In the genomic region with DNA sequence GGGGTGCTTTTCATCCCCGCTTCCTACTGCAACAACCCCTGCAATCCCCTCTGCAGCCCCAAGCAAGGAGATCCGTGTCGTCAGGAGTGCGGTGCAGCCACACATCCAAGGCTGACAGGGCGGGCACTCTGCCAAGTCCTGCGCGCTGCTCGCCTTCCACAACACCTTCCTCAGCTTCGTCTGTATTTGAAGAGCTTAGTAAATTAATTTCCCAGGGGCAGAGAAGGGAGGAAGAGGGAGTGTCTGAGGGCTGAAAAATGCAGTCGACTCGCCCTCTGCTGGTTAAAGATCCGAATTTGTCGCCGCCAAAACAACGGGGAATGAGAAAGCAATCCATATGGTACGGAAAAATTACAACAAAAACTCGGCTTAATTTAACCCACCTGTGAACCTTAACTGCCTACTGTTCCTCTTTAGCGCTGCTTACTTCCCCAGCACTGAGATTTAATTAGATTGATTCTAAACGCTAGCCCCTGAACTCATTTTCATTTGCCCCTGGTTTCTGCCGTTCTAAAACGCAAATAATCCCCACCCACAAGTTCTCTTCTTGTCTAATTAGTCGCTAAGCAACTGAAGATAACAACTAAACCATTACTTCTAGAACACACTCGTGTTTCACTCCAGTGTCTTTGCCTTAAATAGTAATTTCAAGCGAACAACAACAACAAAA, we compare ENCODE assay signal across 8 cellular contexts. TPM values are rescaled to one million over a fixed set of nuclear protein-coding genes. Genes with fewer than 3 reads are reported as not detected.
A peak's percentile ranks its signal among the peaks of the same experiment; 100 is the strongest.
DNase-seq lines count a peak whose midpoint lies in the region; ATAC-seq and TF ChIP-seq lines count a peak whose summit lies in the region.

No MANE protein-coding gene starts in this region.

- peak in 2 of 6 experiments; percentile 11 to 31 for TF ChIP-seq CTCF in esophagus squamous epithelium (IDR thresholded peaks at IDR 0.05)
- TF ChIP-seq CTCF in GM10248 (IDR thresholded peaks at IDR 0.05; ENCODE audit: control extremely low read depth, extremely low read depth, low read depth, missing control alignments): no peak

- H2AFZ ChIP-seq in neuron (ENCODE audit: low read depth, low read length): peak overlapping the region; percentile 24

- ATAC-seq in HG02840 (IDR thresholded peaks at IDR 0.05; ENCODE audit: low FRiP score, unreplicated experiment) (no peak), GM21381 (IDR thresholded peaks at IDR 0.05; ENCODE audit: unreplicated experiment) (no peak)

- H3K9me3 ChIP-seq in HUES64 (ENCODE audit: insufficient read depth, low read depth, low read length) (no peaks in the 10 kb centered on the region), esophagus squamous epithelium (no peaks in the 10 kb centered on the region), neuron (ENCODE audit: low read length) (no peaks in the 10 kb centered on the region)

- POLR2A ChIA-PET in GM10248 (lab: Yijun Ruan, JAX): no interaction called here

- H3K4me1 ChIP-seq in HUES64 (ENCODE audit: insufficient read depth, low read length): peaks cover 17% of the 10 kb centered on the region
- peaks cover 0 to 18% (median 4%) of the 10 kb centered on the region in 3 donors for H3K4me1 ChIP-seq in esophagus squamous epithelium
- peaks cover 6% of the 10 kb centered on the region for H3K4me1 ChIP-seq in neuron (ENCODE audit: insufficient read depth, low read length)

- H3K9ac ChIP-seq in HUES64 (ENCODE audit: low read depth, low read length): peak overlapping the region; percentile 92

- no peak for TF ChIP-seq POLR2A in esophagus squamous epithelium (IDR thresholded peaks at IDR 0.05)

- CTCF ChIA-PET in GM10248 (lab: Yijun Ruan, JAX): no interaction called here

- peak; percentile 81 for DNase-seq in NCI-H82 treated with DMSO at 0.1 percent for 48 hours (lab: John Stamatoyannopoulos, UW; ENCODE audit: unreplicated experiment)
- DNase-seq in esophagus squamous epithelium (lab: John Stamatoyannopoulos, UW): no peak
- no peak for DNase-seq in GM10248 (ENCODE audit: extremely low spot score)
- DNase-seq in activated CD4-positive, alpha-beta T cell treated with anti-CD3 and anti-CD28 coated beads, Interleukin-2, amount 50 U/mL, for 4 hours: no peak

- 3% methylated on average over 24 of the region's 24 CpGs for WGBS in HUES64
- 17 to 25% methylated on average over 23 to 24 of the region's 24 CpGs for WGBS in esophagus squamous epithelium, 2 donors

- intact Hi-C loops in esophagus squamous epithelium (cut with DNase I): no loop called here

- H3K27me3 ChIP-seq in HUES64 (ENCODE audit: insufficient read depth, low read length): peaks cover 5% of the 10 kb centered on the region; the same call in 1 of the 2 replicates
- peaks cover 0 to 4% (median 0%) of the 10 kb centered on the region in 4 donors for H3K27me3 ChIP-seq in esophagus squamous epithelium
- H3K27me3 ChIP-seq in neuron (ENCODE audit: insufficient read depth, low read length): no peaks in the 10 kb centered on the region

- H3K36me3 ChIP-seq in HUES64 (ENCODE audit: insufficient read depth, low read length) (no peaks in the 10 kb centered on the region), esophagus squamous epithelium (no peaks in the 10 kb centered on the region), neuron (ENCODE audit: insufficient read depth, low read length) (no peaks in the 10 kb centered on the region)

- H3K4me3 ChIP-seq in HUES64 (ENCODE audit: low read length) (peak overlapping the region; percentile 78), esophagus squamous epithelium (peak overlapping the region in 3 of 4 donors; percentile 10 to 57 (median 21)), neuron (ENCODE audit: low read length) (peak overlapping the region; percentile 73)

- H3K27ac ChIP-seq in HUES64 (ENCODE audit: low read depth, low read length): peak overlapping the region; percentile 88
- peak overlapping the region in 1 of 4 donors; percentile 60 for H3K27ac ChIP-seq in esophagus squamous epithelium

RNA-seq across cellular contexts. Expression of a gene that starts 10.9 kb away (rescaled TPM):
- 0.05 TPM for polyA plus RNA-seq in HUES64 (2013, experiment 1 of 2)
- 0.06 TPM for polyA plus RNA-seq in HUES64 (2013, experiment 2 of 2)
- not detected for total RNA-seq in esophagus squamous epithelium

RNA-seq across cellular contexts. Expression of a gene that starts 54.2 kb away (rescaled TPM):
- polyA plus RNA-seq in HUES64 (2013, experiment 1 of 2): 11.0 TPM
- 13.3 TPM for polyA plus RNA-seq in HUES64 (2013, experiment 2 of 2)
- total RNA-seq in esophagus squamous epithelium: 1 to 10 TPM in 2 of 4 donors, under 1 TPM in 2; 0.53 to 2.3 (median 0.97) TPM

Comparison
In these comparisons a context has a peak if more than half of its experiments do, and no peak if none do; other contexts are left out.
1. H3K4me3 ChIP-seq: peak in every context shown above with its lines; median percentile 78 in HUES64; 73 in neuron; 21 in esophagus squamous epithelium.